Comparison of ENCODE assay signal across 27 cellular contexts in genomic region chr19:17043744-17044143, GRCh38. TPM values are rescaled to one million over a fixed set of nuclear protein-coding genes. Genes with fewer than 3 reads are reported as not detected.
DNase-seq lines count a peak whose midpoint lies in the region; ATAC-seq and TF ChIP-seq lines count a peak whose summit lies in the region.
"Had no signal": no experiment of that assay in that cellular context is flagged by ENCODE, and none has a peak within 500 bp of the region (broad histone marks: within the 10 kb centered on the region; RNA-seq: fewer than 3 reads in every experiment).

No MANE protein-coding gene starts in this region.

- no peak for TF ChIP-seq RAD21 in IMR-90 (IDR thresholded peaks at IDR 0.05; ENCODE audit: low read length)

- H3K9me3 Mint-ChIP-seq in osteocyte (ENCODE audit: unreplicated experiment), result no peaks in the 10 kb centered on the region
- H3K9me3 Mint-ChIP-seq: CD4-positive, alpha-beta T cell; CD8-positive, alpha-beta T cell had no signal

- H3K9ac ChIP-seq in IMR-90 (ENCODE audit: low read depth, low read length), result no peak overlapping the region
- no peak overlapping the region for H3K9ac ChIP-seq in neuronal stem cell (ENCODE audit: low read depth, low read length, poor library complexity)
- H3K9ac ChIP-seq: BLaER1 treated with 17β-estradiol and CSF1 and Interleukin-3, amounts not matched to agents 10 nM and 100 nM had no signal

- no peak overlapping the region for H4K8ac ChIP-seq in IMR-90 (ENCODE audit: low read depth in 2 of 2, low read length in 2 of 2)
- no peak overlapping the region for H4K8ac ChIP-seq in neuronal stem cell (ENCODE audit: low read depth, low read length)

- no peak overlapping the region for H4K5ac ChIP-seq in IMR-90 (ENCODE audit: low read depth, low read length)

- CTCF ChIA-PET in IMR-90 (lab: Yijun Ruan, JAX), result no interaction called here

- H2BK12ac ChIP-seq in neuronal stem cell (ENCODE audit: low read length), result no peak overlapping the region

- H2AK5ac ChIP-seq in IMR-90 (ENCODE audit: low read depth, low read length), result no peak overlapping the region
- H2AK5ac ChIP-seq in neuronal stem cell (ENCODE audit: low read depth, low read length), result no peak overlapping the region

- in situ Hi-C loops in IMR-90 (cut with MboI; ENCODE audit: low sequenced_read_pairs) (no loop called here), HAP-1 (cut with MboI; ENCODE audit: low sequenced_read_pairs) (no loop called here)

- no peaks in the 10 kb centered on the region for H4K20me1 ChIP-seq in IMR-90 (ENCODE audit: insufficient read depth, low read length)

- H2BK15ac ChIP-seq in IMR-90 (ENCODE audit: low read depth, low read length), result no peak overlapping the region
- no peak overlapping the region for H2BK15ac ChIP-seq in neuronal stem cell (ENCODE audit: low read length)

- no peak for TF ChIP-seq POLR2A in IMR-90 (IDR thresholded peaks at IDR 0.05; ENCODE audit: low read depth, low read length)

- dilution Hi-C loops in IMR-90 (cut with HindIII; ENCODE audit: low sequenced_read_pairs, unreplicated experiment), result no loop called here

- H2BK20ac ChIP-seq in IMR-90 (ENCODE audit: low read depth, low read length), result no peak overlapping the region

- no peaks in the 10 kb centered on the region for H3K9me1 ChIP-seq in IMR-90 (ENCODE audit: insufficient read depth, low read length)

- WGBS in IMR-90 (ENCODE audit: extremely low coverage in 2 of 2, insufficient read length in 1 of 2), 2 experiments, result 61% methylated on average over 5 of the region's 7 CpGs; no CpG with 5 or more reads in 1 of the 2 experiments
- WGBS in neuronal stem cell (ENCODE audit: extremely low coverage in 2 of 2, insufficient read length in 2 of 2, insufficient replicate concordance in 1 of 2), 2 donors, result no CpG with 5 or more reads among the region's 7 CpGs

- H3K79me1 ChIP-seq in IMR-90 (ENCODE audit: low read depth in 1 of 2, low read length in 2 of 2) (no peaks in the 10 kb centered on the region), neuronal stem cell (ENCODE audit: low read depth, low read length) (no peaks in the 10 kb centered on the region)

- POLR2A ChIA-PET in IMR-90 (lab: Charles Lee; ENCODE audit: unreplicated experiment), result interaction anchor here (0.6 kb wide), 1 partner anchor 32 kb away, joined by 3 read pairs; no protein-coding TSS in a partner anchor

- DNase-seq in H7, result peak; percentile 43
- no peak for DNase-seq in IMR-90
- DNase-seq in neuronal stem cell (ENCODE audit: low spot score), result peak; percentile 62
- DNase-seq in osteocyte (ENCODE audit: extremely low spot score, unreplicated experiment), result no peak
- DNase-seq in HAP-1 (ENCODE audit: low spot score in 2 of 2), result no peak
- DNase-seq in RPMI8226, result no peak
- DNase-seq: AML-193; CD4-positive, alpha-beta T cell; CD8-positive, alpha-beta T cell; COR-L47; DMS 273 treated with DMSO at 0.1 percent for 48 hours; DMS153; DMS53; DMS79; DND-41; EL; GDM1 had no signal

- H2BK120ac ChIP-seq in IMR-90 (ENCODE audit: low read depth, low read length) (no peak overlapping the region), neuronal stem cell (ENCODE audit: low read depth, low read length) (no peak overlapping the region)

- peaks cover 3% of the 10 kb centered on the region for H3K36me3 Mint-ChIP-seq in osteocyte (ENCODE audit: unreplicated experiment)

- no peak overlapping the region for H3K4me3 ChIP-seq in H7 (ENCODE audit: insufficient read depth, low read depth, low read length)
- no peak overlapping the region for H3K4me3 ChIP-seq in IMR-90 (ENCODE audit: insufficient read depth, low read depth, low read length)
- H3K4me3 ChIP-seq in neuronal stem cell (ENCODE audit: low read length in 2 of 2), result no peak overlapping the region
- no peak overlapping the region for H3K4me3 ChIP-seq in HAP-1
- H3K4me3 ChIP-seq: A549; BLaER1 treated with 17β-estradiol and CSF1 and Interleukin-3, amounts not matched to agents 10 nM and 100 nM; GM12878 had no signal

- H3K27me3 ChIP-seq in H7 (ENCODE audit: control insufficient read depth, insufficient read depth, low read length) (no peaks in the 10 kb centered on the region), IMR-90 (ENCODE audit: control insufficient read depth, insufficient read depth, low read length) (peaks cover 4% of the 10 kb centered on the region; the same call in 1 of the 2 replicates), neuronal stem cell (ENCODE audit: control insufficient read depth in 3 of 3, insufficient read depth in 3 of 3, low read depth in 1 of 3, low read length in 3 of 3) (no peaks in the 10 kb centered on the region), HAP-1 (ENCODE audit: low read depth) (no peaks in the 10 kb centered on the region)
- H3K27me3 ChIP-seq: BLaER1 treated with 17β-estradiol and CSF1 and Interleukin-3, amounts not matched to agents 10 nM and 100 nM had no signal

- TF ChIP-seq CTCF in IMR-90 (conservative IDR thresholded peaks at IDR 0.05; ENCODE audit: low read depth, low read length) (no peak), osteocyte (IDR thresholded peaks at IDR 0.05) (no peak)

- no peaks in the 10 kb centered on the region for H3K27me3 Mint-ChIP-seq in osteocyte (ENCODE audit: unreplicated experiment)

- H3K4me1 ChIP-seq in IMR-90 (ENCODE audit: control insufficient read depth, insufficient read depth, low read length), result no peaks in the 10 kb centered on the region
- H3K4me1 ChIP-seq in neuronal stem cell (ENCODE audit: control insufficient read depth in 2 of 2, insufficient read depth in 1 of 2, low read depth in 1 of 2, low read length in 2 of 2), result peaks cover 6 to 30% of the 10 kb centered on the region in 2 donors
- H3K4me1 ChIP-seq in HAP-1, result no peaks in the 10 kb centered on the region
- H3K4me1 ChIP-seq: A549 had no signal

- H3K9me3 ChIP-seq in IMR-90 (ENCODE audit: control insufficient read depth, insufficient read depth, low read length) (no peaks in the 10 kb centered on the region), neuronal stem cell (replicated peaks in 1 of 2; ENCODE audit: control insufficient read depth in 2 of 2, insufficient read depth in 1 of 2, low read depth in 1 of 2, low read length in 2 of 2) (no peaks in the 10 kb centered on the region), HAP-1 (no peaks in the 10 kb centered on the region)
- H3K9me3 ChIP-seq: A549; BLaER1 treated with 17β-estradiol and CSF1 and Interleukin-3, amounts not matched to agents 10 nM and 100 nM had no signal

- H3K14ac ChIP-seq in IMR-90 (replicated peaks; ENCODE audit: low read depth, low read length) (no peak overlapping the region), neuronal stem cell (ENCODE audit: low read length) (no peak overlapping the region)

- H3K4me1 Mint-ChIP-seq in osteocyte (ENCODE audit: unreplicated experiment), result peaks cover 50% of the 10 kb centered on the region
- H3K4me1 Mint-ChIP-seq: B cell had no signal

- no peak for ATAC-seq in IMR-90 (ENCODE audit: low read depth)
- no peak for ATAC-seq in GM19455 (IDR thresholded peaks at IDR 0.05; ENCODE audit: unreplicated experiment)
- no peak for ATAC-seq in GM18498 (IDR thresholded peaks at IDR 0.05; ENCODE audit: unreplicated experiment)
- ATAC-seq: A549; CD8-positive, alpha-beta T cell; GM12878 had no signal

- H3K23ac ChIP-seq in IMR-90 (ENCODE audit: low read depth, low read length) (no peak overlapping the region), neuronal stem cell (ENCODE audit: low read depth, low read length, poor library complexity) (no peak overlapping the region)

- H3K18ac ChIP-seq in IMR-90 (ENCODE audit: low read depth, low read length), result no peak overlapping the region
- H3K18ac ChIP-seq in neuronal stem cell (ENCODE audit: low read length), result peak overlapping the region; percentile 54

- no peak overlapping the region for H3K4me2 ChIP-seq in IMR-90 (ENCODE audit: low read depth, low read length)
- peak overlapping the region; percentile 13 for H3K4me2 ChIP-seq in neuronal stem cell (ENCODE audit: insufficient read depth, low read length, poor library complexity, severe bottlenecking)
- H3K4me2 ChIP-seq: A549; BLaER1 treated with 17β-estradiol and CSF1 and Interleukin-3, amounts not matched to agents 10 nM and 100 nM had no signal

- H2AFZ ChIP-seq in IMR-90 (replicated peaks; ENCODE audit: low read length, poor library complexity) (no peak overlapping the region), neuronal stem cell (ENCODE audit: low read length) (no peak overlapping the region)

- H3K56ac ChIP-seq in IMR-90 (ENCODE audit: extremely low read depth, insufficient read depth, low read length), result no peak overlapping the region

- H2AK9ac ChIP-seq in IMR-90 (replicated peaks; ENCODE audit: low read depth, low read length, poor library complexity), result peak overlapping the region; percentile 28

- H3K27ac Mint-ChIP-seq in osteocyte (ENCODE audit: unreplicated experiment), result peak overlapping the region; percentile 16
- H3K27ac Mint-ChIP-seq: B cell; CD4-positive, alpha-beta T cell; CD8-positive, alpha-beta T cell had no signal

- no TSS peak for BruUV-seq in IMR-90 (replicated peaks; lab: Mats Ljungman, UMichigan)

- no peak overlapping the region for H3K27ac ChIP-seq in IMR-90 (ENCODE audit: insufficient read depth, low read length)
- H3K27ac ChIP-seq in neuronal stem cell (replicated peaks; ENCODE audit: low read length), result peak overlapping the region; percentile 62
- H3K27ac ChIP-seq: 22Rv1; A549; BLaER1 treated with 17β-estradiol and CSF1 and Interleukin-3, amounts not matched to agents 10 nM and 100 nM; C4-2B had no signal

- intact Hi-C loops in IMR-90 (cut with micrococcal nuclease), result no loop called here

- H4K91ac ChIP-seq in IMR-90 (ENCODE audit: insufficient read depth, low read depth, low read length), result no peak overlapping the region
- no peak overlapping the region for H4K91ac ChIP-seq in neuronal stem cell (ENCODE audit: low read depth, low read length, poor library complexity)

- H3K36me3 ChIP-seq in H7 (replicated peaks; ENCODE audit: control insufficient read depth, insufficient read depth, low read length), result no peaks in the 10 kb centered on the region
- H3K36me3 ChIP-seq in IMR-90 (ENCODE audit: control insufficient read depth, insufficient read depth, low read length), result peaks cover under 1% of the 10 kb centered on the region; the same call in 1 of the 2 replicates
- peaks cover 3 to 16% of the 10 kb centered on the region in 2 donors for H3K36me3 ChIP-seq in neuronal stem cell (replicated peaks in 1 of 2; ENCODE audit: control insufficient read depth in 2 of 2, insufficient read depth in 2 of 2, low read length in 2 of 2)
- H3K36me3 ChIP-seq in HAP-1 (replicated peaks), result peaks cover under 1% of the 10 kb centered on the region

- no peak overlapping the region for H3K4ac ChIP-seq in IMR-90 (ENCODE audit: low read depth, low read length)
- no peak overlapping the region for H3K4ac ChIP-seq in neuronal stem cell (ENCODE audit: low read length)

- no peak overlapping the region for H2BK5ac ChIP-seq in IMR-90 (ENCODE audit: low read depth, low read length, poor library complexity, severe bottlenecking)
- peak overlapping the region; percentile 84 for H2BK5ac ChIP-seq in neuronal stem cell (ENCODE audit: low read length)

- H3K4me3 Mint-ChIP-seq in osteocyte (ENCODE audit: unreplicated experiment), result no peak overlapping the region
- H3K4me3 Mint-ChIP-seq: B cell; CD4-positive, alpha-beta T cell; CD8-positive, alpha-beta T cell had no signal

RNA-seq across cellular contexts. Expression of gene CPAMD8, which starts 17.1 kb away (rescaled TPM):
- 4.5 and 5.2 TPM in 2 replicates for total RNA-seq in H7 (2014; rRNA removed; shearing (Covaris generic))
- total RNA-seq in IMR-90 (2012; rRNA removed) (0.28 and 0.36 TPM in 2 replicates), osteocyte (294 and 296 TPM in 2 replicates)
- 0.63 and 0.79 TPM in 2 replicates for polyA plus RNA-seq in IMR-90 (2012; rRNA removed)
- polyA plus RNA-seq in IMR-90 (2012; cell fraction: cytosol; rRNA removed), result 0.96 and 1.3 TPM in 2 replicates
- 2.5 and 4.3 TPM in 2 replicates for polyA plus RNA-seq in IMR-90 (2012; cell fraction: nucleus; rRNA removed; ENCODE audit: low replicate concordance)
- polyA plus RNA-seq in neuronal stem cell (2013, experiment 1 of 2), result 21.3 TPM
- 22.3 TPM for polyA plus RNA-seq in neuronal stem cell (2013, experiment 2 of 2)
- total RNA-seq: A172, Daoy had no signal

RNA-seq across cellular contexts. Expression of gene HAUS8, which starts 31.5 kb away (rescaled TPM):
- 10.4 and 15.5 TPM in 2 replicates for total RNA-seq in H7 (2014; rRNA removed; shearing (Covaris generic))
- total RNA-seq in IMR-90 (2012; rRNA removed), result 3.4 and 3.9 TPM in 2 replicates
- polyA plus RNA-seq in IMR-90 (2012; rRNA removed), result 12.8 and 14.2 TPM in 2 replicates
- 5.6 and 11.0 TPM in 2 replicates for polyA plus RNA-seq in IMR-90 (2012; cell fraction: cytosol; rRNA removed)
- 9.8 and 12.0 TPM in 2 replicates for polyA plus RNA-seq in IMR-90 (2012; cell fraction: nucleus; rRNA removed; ENCODE audit: low replicate concordance)
- polyA plus RNA-seq in neuronal stem cell (2013, experiment 1 of 2), result 26.5 TPM
- polyA plus RNA-seq in neuronal stem cell (2013, experiment 2 of 2), result 27.2 TPM
- 9.2 and 11.6 TPM in 2 replicates for total RNA-seq in osteocyte

RNA-seq across cellular contexts. Expression of gene MYO9B, which starts 31.8 kb away (rescaled TPM):
- total RNA-seq in H7 (2014; rRNA removed; shearing (Covaris generic)), result 32.9 and 40.8 TPM in 2 replicates
- total RNA-seq in IMR-90 (2012; rRNA removed), result 59.7 and 61.8 TPM in 2 replicates
- polyA plus RNA-seq in IMR-90 (2012; rRNA removed), result 77.8 and 91.3 TPM in 2 replicates
- polyA plus RNA-seq in IMR-90 (2012; cell fraction: cytosol; rRNA removed), result 40.1 and 51.5 TPM in 2 replicates
- polyA plus RNA-seq in IMR-90 (2012; cell fraction: nucleus; rRNA removed; ENCODE audit: low replicate concordance), result 248 and 366 TPM in 2 replicates
- 22.7 TPM for polyA plus RNA-seq in neuronal stem cell (2013, experiment 1 of 2)
- polyA plus RNA-seq in neuronal stem cell (2013, experiment 2 of 2), result 23.8 TPM
- 93.3 and 94.3 TPM in 2 replicates for total RNA-seq in osteocyte

Comparison
In these comparisons a context has a peak if more than half of its experiments do, and no peak if none do; other contexts are left out.
1. DNase-seq: peak in H7 (single experiment) and neuronal stem cell (single experiment); none in IMR-90 (single experiment), osteocyte (single experiment), HAP-1 (0 of 2) and RPMI8226 (single experiment).
2. RNA of gene CPAMD8, which starts 17.1 kb away (total RNA-seq): 294 to 296 TPM in osteocyte; 4.5 to 5.2 TPM in H7 and 0.28 to 0.36 TPM in IMR-90; every median in the first group is over 10 times any median in the second.